ENCODE assay signal across 16 cellular contexts in genomic region chr17:58311429-58311894, GRCh38. TPM values are rescaled to one million over a fixed set of nuclear protein-coding genes. Genes with fewer than 3 reads are reported as not detected.
"Had no signal": no experiment of that assay in that cellular context is flagged by ENCODE, and none has a peak within 500 bp of the region (broad histone marks: within the 10 kb centered on the region; RNA-seq: fewer than 3 reads in every experiment).

No MANE protein-coding gene starts in this region.

- H3K27me3 Mint-ChIP-seq: activated naive CD8-positive, alpha-beta T cell; brain; naive B cell had no signal

- H3K9me3 Mint-ChIP-seq: brain, naive B cell, type B pancreatic cell had no signal

- ATAC-seq: left lung had no signal

- H3K4me3 Mint-ChIP-seq: activated naive CD8-positive, alpha-beta T cell; brain; naive B cell; type B pancreatic cell had no signal

- H3K27ac Mint-ChIP-seq: activated naive CD8-positive, alpha-beta T cell; brain; naive B cell; type B pancreatic cell had no signal

- DNase-seq: activated effector memory CD4-positive, alpha-beta T cell treated with Interleukin-2 at 50 U/mL for 16 hours; activated T-cell treated with anti-CD3 and anti-CD28 coated beads, Interleukin-2, amount 50 U/mL, for 1 hour; amygdala; dermis blood vessel endothelial cell; left lung; midbrain; naive B cell; SHP77 treated with DMSO at 0.1 percent for 48 hours; sigmoid colon; stimulated activated CD4-positive, alpha-beta T cell treated with anti-CD3 and anti-CD28 coated beads, Interleukin-2, amount 100 ng/mL, for 24 hours; stimulated activated naive CD4-positive, alpha-beta T cell treated with Interleukin-2 at 50 U/mL for 16 hours had no signal

- H3K36me3 Mint-ChIP-seq: naive B cell, type B pancreatic cell had no signal

RNA-seq across cellular contexts. Expression of gene MPO, which starts 30.7 kb away (rescaled TPM):
- total RNA-seq: dermis blood vessel endothelial cell; fibroblast of villous mesenchyme; T-helper 2 cell treated with Interferon-gamma antibody and Interleukin-4, amounts not matched to agents 100 ng/mL and 5 ng/mL, for 36 hours had no signal
